ENCODE assay signal across 11 cellular contexts in the genomic region with DNA sequence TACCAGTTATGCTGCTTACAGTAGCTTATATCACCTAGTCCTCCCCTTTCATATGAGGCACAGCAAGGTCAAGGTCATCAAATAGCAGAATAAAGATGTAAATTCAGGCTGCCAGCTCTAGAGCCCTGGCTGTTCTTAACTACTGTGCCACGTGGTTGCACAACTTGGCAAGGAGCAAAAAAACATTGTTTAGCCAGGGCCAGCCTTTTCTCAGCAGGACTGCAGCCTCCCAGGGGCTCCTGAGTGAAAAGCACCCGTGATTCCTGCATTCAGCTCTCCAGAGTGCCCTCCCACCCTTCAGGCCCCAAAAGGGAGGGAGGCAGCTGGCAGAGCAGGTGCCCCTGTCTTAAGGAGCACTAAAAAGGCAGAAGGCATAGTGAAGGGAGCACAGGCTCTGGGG. TPM values are rescaled to one million over a fixed set of nuclear protein-coding genes. Genes with fewer than 3 reads are reported as not detected.
DNase-seq lines count a peak whose midpoint lies in the region; FAIRE-seq and TF ChIP-seq lines count a peak whose summit lies in the region.
"Had no signal": no experiment of that assay in that cellular context is flagged by ENCODE, and none has a peak within 500 bp of the region (broad histone marks: within the 10 kb centered on the region; RNA-seq: fewer than 3 reads in every experiment).

No MANE protein-coding gene starts in this region.

- H3K4me1 Mint-ChIP-seq in osteocyte (ENCODE audit: unreplicated experiment): no peaks in the 10 kb centered on the region
- H3K4me1 Mint-ChIP-seq: activated naive CD4-positive, alpha-beta T cell treated with anti-CD3 and anti-CD28 coated beads, Interleukin-2, amount 50 U/mL, for 24 hours had no signal

- peak overlapping the region; percentile 32 to 82 for H3K27ac ChIP-seq in ovary
- H3K27ac ChIP-seq: esophagus squamous epithelium had no signal

- intact Hi-C loops in ovary (cut with DNase I): no loop called here

- no peaks in the 10 kb centered on the region for H3K36me3 ChIP-seq in ovary
- H3K36me3 ChIP-seq: esophagus squamous epithelium had no signal

- no peaks in the 10 kb centered on the region for H3K9me3 Mint-ChIP-seq in osteocyte (ENCODE audit: unreplicated experiment)
- H3K9me3 Mint-ChIP-seq: activated naive CD4-positive, alpha-beta T cell treated with anti-CD3 and anti-CD28 coated beads, Interleukin-2, amount 50 U/mL, for 24 hours had no signal

- no peak overlapping the region for H3K4me3 Mint-ChIP-seq in osteocyte (ENCODE audit: unreplicated experiment)
- H3K4me3 Mint-ChIP-seq: activated naive CD4-positive, alpha-beta T cell treated with anti-CD3 and anti-CD28 coated beads, Interleukin-2, amount 50 U/mL, for 24 hours had no signal

- no peak for TF ChIP-seq CTCF in fibroblast of villous mesenchyme (IDR thresholded peaks at IDR 0.05; ENCODE audit: insufficient read depth, low read depth, low read length)
- TF ChIP-seq CTCF in ovary (IDR thresholded peaks at IDR 0.05): no peak
- no peak for TF ChIP-seq CTCF in osteocyte (IDR thresholded peaks at IDR 0.05)
- no peak for TF ChIP-seq CTCF in GM10266 (IDR thresholded peaks at IDR 0.05; ENCODE audit: control insufficient read depth, insufficient read depth, low read depth, missing control alignments)
- TF ChIP-seq CTCF in D721Med (IDR thresholded peaks at IDR 0.05; ENCODE audit: insufficient read depth, missing control alignments): no peak

- peak; percentile 71 for DNase-seq in D341Med (ENCODE audit: low spot score)
- DNase-seq in NCI-H345 treated with DMSO at 0.1 percent for 48 hours (lab: John Stamatoyannopoulos, UW; ENCODE audit: unreplicated experiment): peak; percentile 62
- peak; percentile 34 for DNase-seq in fibroblast of villous mesenchyme (ENCODE audit: low read depth)
- DNase-seq in ovary: peak; percentile 67 to 76 (median 74)
- DNase-seq in osteocyte (ENCODE audit: extremely low spot score, unreplicated experiment): no peak
- DNase-seq in GM10266 (ENCODE audit: extremely low spot score): no peak
- DNase-seq in mesenteric fat pad (ENCODE audit: low spot score): no peak
- no peak for DNase-seq in D721Med (ENCODE audit: insufficient read length, low spot score)
- DNase-seq: activated CD4-positive, CD25-positive, alpha-beta regulatory T cell treated with anti-CD3 and anti-CD28 coated beads, Interleukin-2, amount 50 U/mL, for 72 hours; esophagus squamous epithelium had no signal

- peaks cover 2% of the 10 kb centered on the region for H3K27me3 Mint-ChIP-seq in osteocyte (ENCODE audit: unreplicated experiment)
- H3K27me3 Mint-ChIP-seq: activated naive CD4-positive, alpha-beta T cell treated with anti-CD3 and anti-CD28 coated beads, Interleukin-2, amount 50 U/mL, for 24 hours had no signal

- TF ChIP-seq EP300 in ovary (IDR thresholded peaks at IDR 0.05): no peak

- no peaks in the 10 kb centered on the region for H3K9me3 ChIP-seq in ovary
- H3K9me3 ChIP-seq: esophagus squamous epithelium had no signal

- no peak overlapping the region for H3K27ac Mint-ChIP-seq in osteocyte (ENCODE audit: unreplicated experiment)
- H3K27ac Mint-ChIP-seq: activated naive CD4-positive, alpha-beta T cell treated with anti-CD3 and anti-CD28 coated beads, Interleukin-2, amount 50 U/mL, for 24 hours had no signal

- no peaks in the 10 kb centered on the region for H3K27me3 ChIP-seq in ovary
- H3K27me3 ChIP-seq: esophagus squamous epithelium had no signal

- no peak overlapping the region for H3K4me3 ChIP-seq in fibroblast of villous mesenchyme (ENCODE audit: low read depth, low read length)
- H3K4me3 ChIP-seq in ovary: no peak overlapping the region
- H3K4me3 ChIP-seq: esophagus squamous epithelium had no signal

- H3K36me3 Mint-ChIP-seq in osteocyte (ENCODE audit: unreplicated experiment): no peaks in the 10 kb centered on the region
- H3K36me3 Mint-ChIP-seq: activated naive CD4-positive, alpha-beta T cell treated with anti-CD3 and anti-CD28 coated beads, Interleukin-2, amount 50 U/mL, for 24 hours had no signal

- peaks cover 28% of the 10 kb centered on the region for H3K4me1 ChIP-seq in ovary (ENCODE audit: insufficient read depth)

- WGBS in ovary, 3 donors: 0 to 18% (median 2%) methylated on average over 2 of the region's 2 CpGs

- TF ChIP-seq POLR2A in ovary (IDR thresholded peaks at IDR 0.05): no peak

- no peak for FAIRE-seq in D721Med (lab: Jason Lieb, UNC)

RNA-seq across cellular contexts. Expression of a gene that starts 31.8 kb away (rescaled TPM):
- 92.1 and 147 TPM in 2 replicates for total RNA-seq in fibroblast of villous mesenchyme
- total RNA-seq in ovary: 100 to 1,000 TPM in 4 of 7 donors, 10 to 100 TPM in 3; 80.2 to 157 (median 110) TPM
- polyA plus RNA-seq in ovary: 100 to 1,000 TPM in 1 of 2 donors, 10 to 100 TPM in 1; 51.7 to 101 TPM
- 150 and 151 TPM in 2 replicates for total RNA-seq in osteocyte
- 139 TPM for total RNA-seq in mesenteric fat pad

Comparison
In these comparisons a context has a peak if more than half of its experiments do, and no peak if none do; other contexts are left out.
1. DNase-seq: peak in D341Med (single experiment), NCI-H345 treated with DMSO at 0.1 percent for 48 hours (single experiment), fibroblast of villous mesenchyme (single experiment) and ovary (5 of 5); none in osteocyte (single experiment), GM10266 (single experiment), mesenteric fat pad (single experiment) and D721Med (single experiment).